ENCODE assay signal across 8 cellular contexts in genomic region chr1:52002038-52002917, GRCh38. TPM values are rescaled to one million over a fixed set of nuclear protein-coding genes. Genes with fewer than 3 reads are reported as not detected.
A peak's percentile ranks its signal among the peaks of the same experiment; 100 is the strongest.
DNase-seq lines count a peak whose midpoint lies in the region; ATAC-seq and TF ChIP-seq lines count a peak whose summit lies in the region.

No MANE protein-coding gene starts in this region.

- peak; percentile 91 for TF ChIP-seq CTCF in retinal pigment epithelial cell (conservative IDR thresholded peaks at IDR 0.05; ENCODE audit: low read depth, low read length)

- intact Hi-C loops in left ventricle myocardium superior (cut with micrococcal nuclease) = loop anchor here (5.0 kb wide), 1 partner anchor 105 kb away; no protein-coding TSS in a partner anchor

- no peak overlapping the region for H3K4me3 ChIP-seq in MG63
- H3K4me3 ChIP-seq in adipocyte (ENCODE audit: low read length) = no peak overlapping the region
- H3K4me3 ChIP-seq in retinal pigment epithelial cell (ENCODE audit: low read length) = no peak overlapping the region

- H3K9ac ChIP-seq in adipocyte (ENCODE audit: low read length) = no peak overlapping the region

- H3K4me1 ChIP-seq in adipocyte (ENCODE audit: control insufficient read depth, insufficient read depth, low read length) = peaks cover 10% of the 10 kb centered on the region

- H3K36me3 ChIP-seq in MG63 (no peaks in the 10 kb centered on the region), adipocyte (ENCODE audit: control insufficient read depth, insufficient read depth, low read length, severe bottlenecking) (no peaks in the 10 kb centered on the region)

- H3K27me3 ChIP-seq in MG63 (no peaks in the 10 kb centered on the region), adipocyte (replicated peaks; ENCODE audit: control insufficient read depth, insufficient read depth, low read length) (no peaks in the 10 kb centered on the region)

- ATAC-seq in GM21786 (IDR thresholded peaks at IDR 0.05; ENCODE audit: unreplicated experiment) (peak; percentile 80), left ventricle myocardium superior (peak; percentile 88), HG03139 (IDR thresholded peaks at IDR 0.05; ENCODE audit: unreplicated experiment) (no peak)

- peak; percentile 87 for DNase-seq in ELF-1 (ENCODE audit: low read depth, low spot score)
- DNase-seq in MG63 = peak; percentile 36
- peak; percentile 97 for DNase-seq in adipocyte (ENCODE audit: low read depth)
- no peak for DNase-seq in left ventricle myocardium superior
- DNase-seq in retinal pigment epithelial cell (ENCODE audit: low read depth) = peak; percentile 64

- H3K9me3 ChIP-seq in MG63 (no peaks in the 10 kb centered on the region), adipocyte (ENCODE audit: control insufficient read depth, low read length) (no peaks in the 10 kb centered on the region)

TF ChIP-seq in PFSK-1, 5 proteins besides CTCF, POLR2A, EP300 and RAD21:
- TF ChIP-seq SIN3A (IDR thresholded peaks at IDR 0.05; ENCODE audit: borderline replicate concordance, insufficient read depth, low read length) (no peak), FOXP2 (optimal IDR thresholded peaks at IDR 0.05; ENCODE audit: borderline replicate concordance, extremely low read depth, extremely low read length, insufficient read depth) (no peak), POLR2AphosphoS5 (IDR thresholded peaks at IDR 0.05; ENCODE audit: low read depth, low read length) (no peak)
- TF ChIP-seq, protein P1, sequence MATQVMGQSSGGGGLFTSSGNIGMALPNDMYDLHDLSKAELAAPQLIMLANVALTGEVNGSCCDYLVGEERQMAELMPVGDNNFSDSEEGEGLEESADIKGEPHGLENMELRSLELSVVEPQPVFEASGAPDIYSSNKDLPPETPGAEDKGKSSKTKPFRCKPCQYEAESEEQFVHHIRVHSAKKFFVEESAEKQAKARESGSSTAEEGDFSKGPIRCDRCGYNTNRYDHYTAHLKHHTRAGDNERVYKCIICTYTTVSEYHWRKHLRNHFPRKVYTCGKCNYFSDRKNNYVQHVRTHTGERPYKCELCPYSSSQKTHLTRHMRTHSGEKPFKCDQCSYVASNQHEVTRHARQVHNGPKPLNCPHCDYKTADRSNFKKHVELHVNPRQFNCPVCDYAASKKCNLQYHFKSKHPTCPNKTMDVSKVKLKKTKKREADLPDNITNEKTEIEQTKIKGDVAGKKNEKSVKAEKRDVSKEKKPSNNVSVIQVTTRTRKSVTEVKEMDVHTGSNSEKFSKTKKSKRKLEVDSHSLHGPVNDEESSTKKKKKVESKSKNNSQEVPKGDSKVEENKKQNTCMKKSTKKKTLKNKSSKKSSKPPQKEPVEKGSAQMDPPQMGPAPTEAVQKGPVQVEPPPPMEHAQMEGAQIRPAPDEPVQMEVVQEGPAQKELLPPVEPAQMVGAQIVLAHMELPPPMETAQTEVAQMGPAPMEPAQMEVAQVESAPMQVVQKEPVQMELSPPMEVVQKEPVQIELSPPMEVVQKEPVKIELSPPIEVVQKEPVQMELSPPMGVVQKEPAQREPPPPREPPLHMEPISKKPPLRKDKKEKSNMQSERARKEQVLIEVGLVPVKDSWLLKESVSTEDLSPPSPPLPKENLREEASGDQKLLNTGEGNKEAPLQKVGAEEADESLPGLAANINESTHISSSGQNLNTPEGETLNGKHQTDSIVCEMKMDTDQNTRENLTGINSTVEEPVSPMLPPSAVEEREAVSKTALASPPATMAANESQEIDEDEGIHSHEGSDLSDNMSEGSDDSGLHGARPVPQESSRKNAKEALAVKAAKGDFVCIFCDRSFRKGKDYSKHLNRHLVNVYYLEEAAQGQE (IDR thresholded peaks at IDR 0.05; ENCODE audit: insufficient read depth in 1 of 2, low read depth in 2 of 2, low read length in 2 of 2) = peak; percentile 85 to 97

RNA-seq across cellular contexts. Expression of gene RAB3B, which starts 11.8 kb away (rescaled TPM):
- 0.53 and 0.81 TPM in 2 replicates for total RNA-seq in MG63 (2014; rRNA removed; shearing (Covaris generic); ENCODE audit: low replicate concordance)
- 0.04 TPM for polyA plus RNA-seq in PFSK-1 (2012; ENCODE audit: insufficient read length, low read depth)
- not detected for total RNA-seq in left ventricle myocardium superior

RNA-seq across cellular contexts. Expression of gene KTI12, which starts 31.3 kb away (rescaled TPM):
- 11.1 and 15.6 TPM in 2 replicates for total RNA-seq in MG63 (2014; rRNA removed; shearing (Covaris generic); ENCODE audit: low replicate concordance)
- 16.9 TPM for polyA plus RNA-seq in PFSK-1 (2012; ENCODE audit: insufficient read length, low read depth)
- 3.2 TPM for total RNA-seq in left ventricle myocardium superior

RNA-seq across cellular contexts. Expression of gene TXNDC12, which starts 52.7 kb away (rescaled TPM):
- total RNA-seq in MG63 (2014; rRNA removed; shearing (Covaris generic); ENCODE audit: low replicate concordance) = 16.2 and 42.9 TPM in 2 replicates
- 58.9 TPM for polyA plus RNA-seq in PFSK-1 (2012; ENCODE audit: insufficient read length, low read depth)
- 18.5 TPM for total RNA-seq in left ventricle myocardium superior

RNA-seq across cellular contexts. Expression of gene BTF3L4, which starts 53.8 kb away (rescaled TPM):
- total RNA-seq in MG63 (2014; rRNA removed; shearing (Covaris generic); ENCODE audit: low replicate concordance) = 45.4 and 74.2 TPM in 2 replicates
- 52.1 TPM for polyA plus RNA-seq in PFSK-1 (2012; ENCODE audit: insufficient read length, low read depth)
- total RNA-seq in left ventricle myocardium superior = 30.8 TPM
